In genomic region chr16:88303890-88304819, GRCh38 we compare ENCODE assay signal across 10 cellular contexts.
DNase-seq lines count a peak whose midpoint lies in the region; ATAC-seq and TF ChIP-seq lines count a peak whose summit lies in the region.
"Had no signal": no experiment of that assay in that cellular context is flagged by ENCODE, and none has a peak within 500 bp of the region (broad histone marks: within the 10 kb centered on the region; RNA-seq: fewer than 3 reads in every experiment).

No MANE protein-coding gene starts in this region.

- 0 out of 2 replicates have a peak overlapping the region, but pooled peaks have one; percentile 7 for H3K4me2 ChIP-seq in PC-3 (ENCODE audit: low read length)

- H3K36me3 ChIP-seq in PC-3 (ENCODE audit: low read depth, low read length) = no peaks in the 10 kb centered on the region

- POLR2A ChIA-PET in AG04450 (lab: Yijun Ruan, JAX) (interaction anchor here (0.6 to 1.9 kb wide), 12 partner anchors 11 to 348 kb away, joined by 3 to 22 read pairs (median 4); partner anchors contain the start of gene ZNF469), PC-3 (lab: Charles Lee; ENCODE audit: unreplicated experiment) (no interaction called here)

- H3K4me1 ChIP-seq in PC-3 (ENCODE audit: insufficient read depth, low read length) = peaks cover 6% of the 10 kb centered on the region; the same call in 1 of the 2 replicates

- TF ChIP-seq CTCF in AG04450 (IDR thresholded peaks at IDR 0.05; ENCODE audit: low read depth, low read length) (no peak), PC-3 (conservative IDR thresholded peaks at IDR 0.05; ENCODE audit: low read depth, low read length) (no peak)

- BruUV-seq in PC-3 (replicated peaks; lab: Mats Ljungman, UMichigan) = no TSS peak

- H3F3A ChIP-seq in PC-3 (ENCODE audit: low read length, unreplicated experiment) = no peaks in the 10 kb centered on the region

- CTCF ChIA-PET in AG04450 (lab: Charles Lee) (interaction anchor here (1.6 kb wide), 1 partner anchor 17 kb away, joined by 3 read pairs; no protein-coding TSS in a partner anchor), PC-3 (lab: Charles Lee) (no interaction called here)

- peak; percentile 96 for DNase-seq in AG04450 (ENCODE audit: low read depth, low spot score)
- peak; percentile 21 for DNase-seq in PC-3
- peak; percentile 98 for DNase-seq in fibroblast of gingiva (ENCODE audit: low read depth)
- DNase-seq in myocyte (ENCODE audit: low read depth) = peak; percentile 97
- DNase-seq in activated CD8-positive, alpha-beta memory T cell treated with anti-CD3 and anti-CD28 coated beads, Interleukin-2, amount 50 U/mL, for 48 hours = no peak
- no peak for DNase-seq in DMS114 treated with DMSO at 0.1 percent for 48 hours (lab: John Stamatoyannopoulos, UW; ENCODE audit: unreplicated experiment)
- no peak for DNase-seq in OCI-M1 (lab: John Stamatoyannopoulos, UW)
- no peak for DNase-seq in activated CD4-positive, alpha-beta T cell treated with anti-CD3 and anti-CD28 coated beads, Interleukin-2, amount 50 U/mL, for 4 hours
- DNase-seq: activated naive CD4-positive, alpha-beta T cell treated with Interleukin-2 at 50 U/mL for 16 hours; NCI-H146 had no signal

- H3K4me3 ChIP-seq in AG04450 (ENCODE audit: low read depth, low read length) = peak overlapping the region; percentile 27
- H3K4me3 ChIP-seq in PC-3 (ENCODE audit: low read length) = no peak overlapping the region

- H3K9me2 ChIP-seq in PC-3 (replicated peaks; ENCODE audit: low read length) = no peaks in the 10 kb centered on the region

- H3K9me3 ChIP-seq in AG04450 (ENCODE audit: control insufficient read depth, insufficient read depth, low read length) = peaks cover 12% of the 10 kb centered on the region
- no peaks in the 10 kb centered on the region for H3K9me3 ChIP-seq in PC-3 (ENCODE audit: low read length)

- H3K79me2 ChIP-seq in PC-3 (ENCODE audit: low read length) = no peaks in the 10 kb centered on the region

- H4K20me1 ChIP-seq in PC-3 (ENCODE audit: low read length) = no peaks in the 10 kb centered on the region

- H3K27ac ChIP-seq in AG04450 (ENCODE audit: low read depth, low read length) = peak overlapping the region; percentile 99
- no peak overlapping the region for H3K27ac ChIP-seq in PC-3 (ENCODE audit: low read length)

- H2AFZ ChIP-seq in PC-3 (ENCODE audit: low read length) = no peak overlapping the region

- no peak for ATAC-seq in PC-3

- no peaks in the 10 kb centered on the region for H3K27me3 ChIP-seq in AG04450 (ENCODE audit: control insufficient read depth, insufficient read depth, low read length)
- no peaks in the 10 kb centered on the region for H3K27me3 ChIP-seq in PC-3 (ENCODE audit: low read length)

- H3K9ac ChIP-seq in PC-3 (ENCODE audit: low read length) = no peak overlapping the region

- intact Hi-C loops in PC-3 (cut with micrococcal nuclease) = no loop called here

Comparison
In these comparisons a context has a peak if more than half of its experiments do, and no peak if none do; other contexts are left out.
1. DNase-seq: peak in AG04450 (single experiment), PC-3 (single experiment), fibroblast of gingiva (single experiment) and myocyte (single experiment); none in activated CD8-positive, alpha-beta memory T cell treated with anti-CD3 and anti-CD28 coated beads, Interleukin-2, amount 50 U/mL, for 48 hours (single experiment), DMS114 treated with DMSO at 0.1 percent for 48 hours (single experiment), OCI-M1 (single experiment) and activated CD4-positive, alpha-beta T cell treated with anti-CD3 and anti-CD28 coated beads, Interleukin-2, amount 50 U/mL, for 4 hours (0 of 2).